Comparison of ENCODE assay signal across 32 cellular contexts in the genomic region with DNA sequence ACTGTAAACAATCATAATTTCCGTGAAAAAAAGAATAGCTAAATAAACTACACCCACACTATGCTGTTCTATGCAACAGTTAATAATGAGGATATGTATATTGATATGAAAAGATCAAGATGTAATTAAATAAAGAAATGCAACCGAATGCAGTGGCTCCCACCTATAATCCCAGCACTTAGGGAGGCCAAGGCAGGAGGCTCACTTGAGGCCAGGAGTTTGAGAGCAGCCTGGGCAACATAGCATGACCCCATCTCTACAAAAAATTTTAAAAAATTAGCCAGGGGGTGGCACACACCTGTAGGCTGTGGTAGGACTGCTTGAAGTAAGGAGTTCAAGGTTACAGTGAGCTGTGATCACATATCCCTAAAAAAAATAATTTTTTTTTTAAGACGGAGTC.
"Had no signal": no experiment of that assay in that cellular context is flagged by ENCODE, and none has a peak within 500 bp of the region (broad histone marks: within the 10 kb centered on the region; RNA-seq: fewer than 3 reads in every experiment).

No MANE protein-coding gene starts in this region.

- H3K4me3 ChIP-seq: ovary, psoas muscle, skin epidermis, smooth muscle cell, spleen, suprapubic skin, testis, tibial artery, transverse colon, upper lobe of right lung, uterus had no signal

- H3K36me3 ChIP-seq: ovary, transverse colon, upper lobe of right lung, uterus had no signal

- H3K4me1 ChIP-seq: parathyroid adenoma, spleen, suprapubic skin, testis, tibial artery, upper lobe of right lung, uterus had no signal

- H3K4me3 Mint-ChIP-seq: naive thymus-derived CD8-positive, alpha-beta T cell; natural killer cell treated with Interleukin-12 subunit alpha and Interleukin-12 subunit beta and Interleukin-15 and Interleukin-18, amount 100 ng/mL, for 72 hours; nephron progenitor cell; neural crest cell; stimulated activated memory B cell treated with anti-CD40 and anti-IgM and Interleukin-4, amounts not matched to agents 10 μg/mL and 1 μg/mL and 100 μg/mL, for 72 hours; stimulated activated naive CD8-positive, alpha-beta T cell treated with anti-CD3 and anti-CD28 coated beads, Interleukin-15, amount 100 ng/mL, for 72 hours; type B pancreatic cell had no signal

- H3K27ac ChIP-seq: ovary, parathyroid adenoma, psoas muscle, skin epidermis, spleen, suprapubic skin, testis, tibial artery, transverse colon, upper lobe of right lung, uterus had no signal

- H3K4me1 Mint-ChIP-seq: nephron progenitor cell; neural crest cell; stimulated activated memory B cell treated with anti-CD40 and anti-IgM and Interleukin-4, amounts not matched to agents 10 μg/mL and 1 μg/mL and 100 μg/mL, for 72 hours; stimulated activated naive CD8-positive, alpha-beta T cell treated with anti-CD3 and anti-CD28 coated beads, Interleukin-15, amount 100 ng/mL, for 72 hours had no signal

- H3K27me3 Mint-ChIP-seq: naive thymus-derived CD8-positive, alpha-beta T cell; natural killer cell treated with Interleukin-12 subunit alpha and Interleukin-12 subunit beta and Interleukin-15 and Interleukin-18, amount 100 ng/mL, for 72 hours; progenitor cell of endocrine pancreas; stimulated activated memory B cell treated with anti-CD40 and anti-IgM and Interleukin-4, amounts not matched to agents 10 μg/mL and 1 μg/mL and 100 μg/mL, for 72 hours; stimulated activated naive CD8-positive, alpha-beta T cell treated with anti-CD3 and anti-CD28 coated beads, Interleukin-15, amount 100 ng/mL, for 72 hours; type B pancreatic cell had no signal

- ATAC-seq: naive thymus-derived CD8-positive, alpha-beta T cell; natural killer cell treated with Interleukin-12 subunit alpha and Interleukin-12 subunit beta and Interleukin-15 and Interleukin-18, amount 100 ng/mL, for 72 hours; psoas muscle; right cardiac atrium; sciatic nerve; stimulated activated memory B cell treated with anti-CD40 and anti-IgM and Interleukin-4, amounts not matched to agents 10 μg/mL and 1 μg/mL and 100 μg/mL, for 72 hours; stimulated activated naive CD8-positive, alpha-beta T cell treated with anti-CD3 and anti-CD28 coated beads, Interleukin-15, amount 100 ng/mL, for 72 hours; stimulated activated naive CD8-positive, alpha-beta T cell treated with anti-CD3 and anti-CD28 coated beads, Interleukin-15, Interleukin-2, amounts not matched to agents 100 U/mL and 50 U/mL, for 24 hours; upper lobe of right lung had no signal

- H3K9me3 Mint-ChIP-seq: naive thymus-derived CD8-positive, alpha-beta T cell; natural killer cell treated with Interleukin-12 subunit alpha and Interleukin-12 subunit beta and Interleukin-15 and Interleukin-18, amount 100 ng/mL, for 72 hours; nephron progenitor cell; neural crest cell; stimulated activated memory B cell treated with anti-CD40 and anti-IgM and Interleukin-4, amounts not matched to agents 10 μg/mL and 1 μg/mL and 100 μg/mL, for 72 hours; stimulated activated naive CD8-positive, alpha-beta T cell treated with anti-CD3 and anti-CD28 coated beads, Interleukin-15, amount 100 ng/mL, for 72 hours; type B pancreatic cell had no signal

- H3K36me3 Mint-ChIP-seq: natural killer cell treated with Interleukin-12 subunit alpha and Interleukin-12 subunit beta and Interleukin-15 and Interleukin-18, amount 100 ng/mL, for 72 hours had no signal

- H3K9me3 ChIP-seq: ovary, psoas muscle, spleen, suprapubic skin, testis, tibial artery, transverse colon, upper lobe of right lung, uterus had no signal

- DNase-seq: naive thymus-derived CD8-positive, alpha-beta T cell; nephron progenitor cell; occipital lobe; ovary; posterior cingulate gyrus; psoas muscle; right cardiac atrium; spleen; stimulated activated CD4-positive, alpha-beta T cell treated with anti-CD3 and anti-CD28 coated beads, Interleukin-12 subunit alpha, Interleukin-12 subunit beta, amount 100 ng/mL, for 4 hours; stimulated activated CD4-positive, alpha-beta T cell treated with anti-CD3 and anti-CD28 coated beads, Interleukin-1b, Interleukin-23, amount 100 ng/mL, for 48 hours; stimulated activated CD4-positive, alpha-beta T cell treated with anti-CD3 and anti-CD28 coated beads, Interleukin-4, amount 100 ng/mL, for 1 hour; stimulated activated CD4-positive, alpha-beta T cell treated with anti-CD3 and anti-CD28 coated beads, Interleukin-4, amount 100 ng/mL, for 4 hours; stimulated activated CD8-positive, alpha-beta memory T cell treated with anti-CD3 and anti-CD28 coated beads, Interleukin-4, amount 100 ng/mL, for 48 hours; stimulated activated naive CD4-positive, alpha-beta T cell; stimulated activated naive CD8-positive, alpha-beta T cell treated with anti-CD3 and anti-CD28 coated beads, Interleukin-15, amount 100 ng/mL, for 72 hours; stimulated activated naive CD8-positive, alpha-beta T cell treated with anti-CD3 and anti-CD28 coated beads, Interleukin-15, Interleukin-2, amounts not matched to agents 100 U/mL and 50 U/mL, for 24 hours; substantia nigra; testis; tibial artery; transverse colon; uterus had no signal

- H3K27ac Mint-ChIP-seq: naive thymus-derived CD8-positive, alpha-beta T cell; natural killer cell treated with Interleukin-12 subunit alpha and Interleukin-12 subunit beta and Interleukin-15 and Interleukin-18, amount 100 ng/mL, for 72 hours; nephron progenitor cell; progenitor cell of endocrine pancreas; stimulated activated memory B cell treated with anti-CD40 and anti-IgM and Interleukin-4, amounts not matched to agents 10 μg/mL and 1 μg/mL and 100 μg/mL, for 72 hours; stimulated activated naive CD8-positive, alpha-beta T cell treated with anti-CD3 and anti-CD28 coated beads, Interleukin-15, amount 100 ng/mL, for 72 hours; type B pancreatic cell had no signal
